Comparison of ENCODE assay signal across 1 cellular context in the genomic region with DNA sequence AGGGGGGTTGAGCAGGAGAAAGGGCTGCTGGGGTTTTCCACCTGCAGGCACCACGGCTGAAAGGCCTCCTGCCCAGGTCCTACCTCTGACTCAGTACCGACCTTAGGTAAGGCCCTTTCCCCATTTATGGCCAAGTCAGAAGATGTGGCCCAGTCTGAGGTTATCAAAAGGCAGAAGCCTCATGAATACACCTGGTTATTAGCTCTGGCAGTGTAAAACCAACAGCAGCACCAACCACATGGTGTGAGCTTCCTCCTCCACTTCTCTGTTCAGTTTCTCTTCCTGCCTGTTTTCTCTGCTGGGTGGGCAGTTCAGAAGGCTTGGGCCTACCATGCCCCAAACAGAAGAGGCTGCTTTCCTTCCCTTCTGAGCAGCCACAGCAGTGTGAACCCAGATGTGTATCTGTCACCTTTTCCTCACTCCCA.
TF ChIP-seq lines count a peak whose summit lies in the region.

No MANE protein-coding gene starts in this region.

TF ChIP-seq in GM12878, 131 proteins besides CTCF, POLR2A, EP300 and RAD21 (continued from another document):
- TF ChIP-seq, protein P1, sequence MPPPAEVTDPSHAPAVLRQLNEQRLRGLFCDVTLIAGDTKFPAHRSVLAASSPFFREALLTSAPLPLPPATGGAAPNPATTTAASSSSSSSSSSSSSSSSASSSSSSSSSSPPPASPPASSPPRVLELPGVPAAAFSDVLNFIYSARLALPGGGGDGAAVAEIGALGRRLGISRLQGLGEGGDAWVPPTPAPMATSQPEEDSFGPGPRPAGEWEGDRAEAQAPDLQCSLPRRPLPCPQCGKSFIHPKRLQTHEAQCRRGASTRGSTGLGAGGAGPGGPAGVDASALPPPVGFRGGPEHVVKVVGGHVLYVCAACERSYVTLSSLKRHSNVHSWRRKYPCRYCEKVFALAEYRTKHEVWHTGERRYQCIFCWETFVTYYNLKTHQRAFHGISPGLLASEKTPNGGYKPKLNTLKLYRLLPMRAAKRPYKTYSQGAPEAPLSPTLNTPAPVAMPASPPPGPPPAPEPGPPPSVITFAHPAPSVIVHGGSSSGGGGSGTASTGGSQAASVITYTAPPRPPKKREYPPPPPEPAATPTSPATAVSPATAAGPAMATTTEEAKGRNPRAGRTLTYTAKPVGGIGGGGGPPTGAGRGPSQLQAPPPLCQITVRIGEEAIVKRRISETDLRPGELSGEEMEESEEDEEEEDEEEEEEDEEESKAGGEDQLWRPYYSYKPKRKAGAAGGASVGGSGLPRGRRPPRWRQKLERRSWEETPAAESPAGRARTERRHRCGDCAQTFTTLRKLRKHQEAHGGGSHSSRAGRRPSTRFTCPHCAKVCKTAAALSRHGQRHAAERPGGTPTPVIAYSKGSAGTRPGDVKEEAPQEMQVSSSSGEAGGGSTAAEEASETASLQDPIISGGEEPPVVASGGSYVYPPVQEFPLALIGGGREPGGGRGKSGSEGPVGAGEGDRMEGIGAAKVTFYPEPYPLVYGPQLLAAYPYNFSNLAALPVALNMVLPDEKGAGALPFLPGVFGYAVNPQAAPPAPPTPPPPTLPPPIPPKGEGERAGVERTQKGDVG (CRISPR knock-in tag; IDR thresholded peaks at IDR 0.05), result no peak
- TF ChIP-seq CBX5 (IDR thresholded peaks at IDR 0.05; ENCODE audit: low read depth), result no peak
- peak; percentile 33; the same call in 1 of the 2 replicates for TF ChIP-seq SMC3 (IDR thresholded peaks at IDR 0.05; ENCODE audit: borderline replicate concordance, low read length)
- TF ChIP-seq, protein P2, sequence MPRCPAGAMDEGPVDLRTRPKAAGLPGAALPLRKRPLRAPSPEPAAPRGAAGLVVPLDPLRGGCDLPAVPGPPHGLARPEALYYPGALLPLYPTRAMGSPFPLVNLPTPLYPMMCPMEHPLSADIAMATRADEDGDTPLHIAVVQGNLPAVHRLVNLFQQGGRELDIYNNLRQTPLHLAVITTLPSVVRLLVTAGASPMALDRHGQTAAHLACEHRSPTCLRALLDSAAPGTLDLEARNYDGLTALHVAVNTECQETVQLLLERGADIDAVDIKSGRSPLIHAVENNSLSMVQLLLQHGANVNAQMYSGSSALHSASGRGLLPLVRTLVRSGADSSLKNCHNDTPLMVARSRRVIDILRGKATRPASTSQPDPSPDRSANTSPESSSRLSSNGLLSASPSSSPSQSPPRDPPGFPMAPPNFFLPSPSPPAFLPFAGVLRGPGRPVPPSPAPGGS (IDR thresholded peaks at IDR 0.05; ENCODE audit: borderline replicate concordance, insufficient read depth, low read depth, low read length, poor library complexity, severe bottlenecking), result peak; percentile 36
